8 cellular contexts compared by ENCODE assay signal in genomic region chr12:100185361-100185894, GRCh38. TPM values are rescaled to one million over a fixed set of nuclear protein-coding genes. Genes with fewer than 3 reads are reported as not detected.
DNase-seq lines count a peak whose midpoint lies in the region; ATAC-seq, FAIRE-seq and TF ChIP-seq lines count a peak whose summit lies in the region.

No MANE protein-coding gene starts in this region.

- H3K23ac ChIP-seq in mesenchymal stem cell (ENCODE audit: low read length in 2 of 2): no peak overlapping the region

- H3K9me3 ChIP-seq in mesenchymal stem cell (ENCODE audit: control insufficient read depth, low read length): no peaks in the 10 kb centered on the region
- H3K9me3 ChIP-seq in testis: no peaks in the 10 kb centered on the region

- H3K36me3 ChIP-seq in mesenchymal stem cell (ENCODE audit: control insufficient read depth in 1 of 2, insufficient read depth in 2 of 2, low read depth in 1 of 2, low read length in 2 of 2): no peaks in the 10 kb centered on the region
- no peaks in the 10 kb centered on the region for H3K36me3 ChIP-seq in testis (ENCODE audit: low read depth, missing control alignments)

- peak overlapping the region in 1 of 2 experiments; percentile 62 for H3K4me3 ChIP-seq in mesenchymal stem cell (ENCODE audit: insufficient read depth in 1 of 2, low read depth in 1 of 2, low read length in 2 of 2)
- H3K4me3 ChIP-seq in testis: no peak overlapping the region

- no peak for FAIRE-seq in D721Med (lab: Jason Lieb, UNC)

- H4K91ac ChIP-seq in mesenchymal stem cell (ENCODE audit: low read length): no peak overlapping the region

- H3K4ac ChIP-seq in mesenchymal stem cell (ENCODE audit: low read depth in 1 of 2, low read length in 2 of 2): no peak overlapping the region

- H2BK120ac ChIP-seq in mesenchymal stem cell (ENCODE audit: low read depth, low read length): no peak overlapping the region

- intact Hi-C loops in testis (cut with DNase I; ENCODE audit: low total_unique reads): no loop called here

- H4K8ac ChIP-seq in mesenchymal stem cell (ENCODE audit: low read length): no peak overlapping the region

- H3K14ac ChIP-seq in mesenchymal stem cell (ENCODE audit: low read length in 2 of 2): no peak overlapping the region

- no peak overlapping the region for H2AFZ ChIP-seq in mesenchymal stem cell (ENCODE audit: low read depth, low read length)

- TF ChIP-seq CTCF in testis (IDR thresholded peaks at IDR 0.05): no peak
- TF ChIP-seq CTCF in D721Med (IDR thresholded peaks at IDR 0.05; ENCODE audit: insufficient read depth, missing control alignments): no peak

- no peak overlapping the region for H3K4me2 ChIP-seq in mesenchymal stem cell (ENCODE audit: low read length, poor library complexity, severe bottlenecking)

- no peaks in the 10 kb centered on the region for H3K79me1 ChIP-seq in mesenchymal stem cell (replicated peaks; ENCODE audit: low read length, poor library complexity, severe bottlenecking)

- H2BK12ac ChIP-seq in mesenchymal stem cell (ENCODE audit: low read length in 2 of 2): no peak overlapping the region

- TF ChIP-seq POLR2A in testis (IDR thresholded peaks at IDR 0.05): no peak

- peak; percentile 52 for ATAC-seq in GM18520 (IDR thresholded peaks at IDR 0.05; ENCODE audit: unreplicated experiment)
- peak; percentile 80 for ATAC-seq in GM21825 (IDR thresholded peaks at IDR 0.05; ENCODE audit: unreplicated experiment)

- H3K4me1 ChIP-seq in mesenchymal stem cell (ENCODE audit: control insufficient read depth, insufficient read depth, low read depth, low read length) (no peaks in the 10 kb centered on the region), testis (peaks cover 14% of the 10 kb centered on the region)

- no peak overlapping the region for H3K18ac ChIP-seq in mesenchymal stem cell (ENCODE audit: low read depth in 1 of 2, low read length in 2 of 2)

- no peak overlapping the region for H2BK15ac ChIP-seq in mesenchymal stem cell (ENCODE audit: low read depth, poor library complexity, severe bottlenecking)

- no peak overlapping the region for H2BK5ac ChIP-seq in mesenchymal stem cell (ENCODE audit: low read depth, low read length, poor library complexity, severe bottlenecking)

- WGBS in mesenchymal stem cell: 100% methylated on average over 5 of the region's 5 CpGs
- 55 to 66% methylated on average over 5 of the region's 5 CpGs for WGBS in testis, 2 donors

- no peak overlapping the region for H3K27ac ChIP-seq in mesenchymal stem cell (ENCODE audit: low read length, poor library complexity, severe bottlenecking)
- H3K27ac ChIP-seq in testis: no peak overlapping the region

- DNase-seq in MV-4-11 (lab: John Stamatoyannopoulos, UW) (peak; percentile 89), mesenchymal stem cell (no peak), testis (no peak), NCI-H1694 treated with DMSO at 0.1 percent for 48 hours (lab: John Stamatoyannopoulos, UW) (no peak), NAMALWA (ENCODE audit: low spot score) (no peak), D721Med (ENCODE audit: insufficient read length, low spot score) (no peak)

- H3K27me3 ChIP-seq in mesenchymal stem cell (ENCODE audit: control insufficient read depth in 1 of 2, insufficient read depth in 1 of 2, low read length in 2 of 2) (no peaks in the 10 kb centered on the region), testis (no peaks in the 10 kb centered on the region)

- peak overlapping the region; percentile 60 for H3K9ac ChIP-seq in mesenchymal stem cell (ENCODE audit: low read length)

- no peak overlapping the region for H2AK5ac ChIP-seq in mesenchymal stem cell (ENCODE audit: low read length, severe bottlenecking)

RNA-seq across cellular contexts. Expression of gene ACTR6, which starts 15.2 kb away (rescaled TPM):
- 10.0 TPM for polyA plus RNA-seq in mesenchymal stem cell (2013, experiment 1 of 2)
- polyA plus RNA-seq in mesenchymal stem cell (2013, experiment 2 of 2): 10.5 TPM
- 10 to 100 TPM; 11.4 to 17.6 TPM for total RNA-seq in testis
- 38.1 TPM for polyA plus RNA-seq in testis (ENCODE audit: insufficient read depth, low read depth, low replicate concordance)

RNA-seq across cellular contexts. Expression of gene BLTP3B, which starts 42.8 kb away (rescaled TPM):
- 14.1 TPM for polyA plus RNA-seq in mesenchymal stem cell (2013, experiment 1 of 2)
- 12.8 TPM for polyA plus RNA-seq in mesenchymal stem cell (2013, experiment 2 of 2)
- total RNA-seq in testis: 10 to 100 TPM; 29.2 to 34.9 TPM
- 25.4 TPM for polyA plus RNA-seq in testis (ENCODE audit: insufficient read depth, low read depth, low replicate concordance)
